ENCODE assay signal across 6 cellular contexts in genomic region chr10:5222942-5223341, GRCh38. TPM values are rescaled to one million over a fixed set of nuclear protein-coding genes. Genes with fewer than 3 reads are reported as not detected.
"Had no signal": no experiment of that assay in that cellular context is flagged by ENCODE, and none has a peak within 500 bp of the region (broad histone marks: within the 10 kb centered on the region; RNA-seq: fewer than 3 reads in every experiment).

No MANE protein-coding gene starts in this region.

RNA-seq across cellular contexts. Expression of gene AKR1C4, which starts 26.3 kb away (rescaled TPM):
- total RNA-seq: M059J, NCI-H460, PC-3, Right ventricle myocardium superior, SJSA1 had no signal
- polyA plus RNA-seq: SK-N-SH had no signal

RNA-seq across cellular contexts. Expression of gene AKR1C8, which starts 38.0 kb away (rescaled TPM):
- total RNA-seq: M059J, PC-3, Right ventricle myocardium superior had no signal
- polyA plus RNA-seq: SK-N-SH had no signal
